1 cellular context compared by ENCODE assay signal in genomic region chr1:9643351-9644256, GRCh38.
TF ChIP-seq lines count a peak whose summit lies in the region.

No MANE protein-coding gene starts in this region.

TF ChIP-seq in K562, 482 proteins besides CTCF, POLR2A, EP300 and RAD21:
- TF ChIP-seq ESRRA (IDR thresholded peaks at IDR 0.05; ENCODE audit: borderline replicate concordance, low read depth): peak; percentile 81
- no peak for TF ChIP-seq ZNF79 (CRISPR knock-in tag; IDR thresholded peaks at IDR 0.05; ENCODE audit: low read depth)
- peak; percentile 63 for TF ChIP-seq EGR1 (conservative IDR thresholded peaks at IDR 0.05)
- TF ChIP-seq HNRNPK (IDR thresholded peaks at IDR 0.05; ENCODE audit: low read depth, low read length, poor library complexity, severe bottlenecking): peak; percentile 74
- TF ChIP-seq IRF2 (CRISPR knock-in tag; IDR thresholded peaks at IDR 0.05): no peak
- peak; percentile 51; the same call in 1 of the 2 replicates for TF ChIP-seq NFIC (IDR thresholded peaks at IDR 0.05)
- TF ChIP-seq PCBP1 (IDR thresholded peaks at IDR 0.05; ENCODE audit: low read depth, low read length, poor library complexity, severe bottlenecking): peak; percentile 47
- TF ChIP-seq PHF8 (IDR thresholded peaks at IDR 0.05; ENCODE audit: borderline replicate concordance, low read length): no peak
